In genomic region chr16:21646721-21647561, GRCh38 we compare ENCODE assay signal across 8 cellular contexts. TPM values are rescaled to one million over a fixed set of nuclear protein-coding genes. Genes with fewer than 3 reads are reported as not detected.
DNase-seq lines count a peak whose midpoint lies in the region; ATAC-seq and FAIRE-seq lines count a peak whose summit lies in the region.

No MANE protein-coding gene starts in this region.

- H3K4me1 Mint-ChIP-seq in dendritic cell treated with granulocyte-macrophage colony-stimulating factor and Interleukin-4, amounts not matched to agents 40 ng/mL and 50 ng/mL, for 4 days (ENCODE audit: low read depth), result peaks cover 57% of the 10 kb centered on the region

- peak overlapping the region; percentile 46 for H3K4me3 Mint-ChIP-seq in dendritic cell treated with granulocyte-macrophage colony-stimulating factor and Interleukin-4, amounts not matched to agents 40 ng/mL and 50 ng/mL, for 4 days

- peak overlapping the region; percentile 85 for H3K27ac Mint-ChIP-seq in dendritic cell treated with granulocyte-macrophage colony-stimulating factor and Interleukin-4, amounts not matched to agents 40 ng/mL and 50 ng/mL, for 4 days

- ATAC-seq in HG02759 (IDR thresholded peaks at IDR 0.05; ENCODE audit: unreplicated experiment) (peak; percentile 90), Right ventricle myocardium inferior (no peak)

- peak; percentile 62 for DNase-seq in GM18507 (ENCODE audit: extremely low spot score, insufficient read length, low read depth)
- DNase-seq in T-helper 22 cell (ENCODE audit: low read depth), result peak; percentile 64
- peak; percentile 31 to 60 for DNase-seq in stimulated activated CD8-positive, alpha-beta memory T cell treated with anti-CD3 and anti-CD28 coated beads, Interleukin-4, amount 100 ng/mL, for 4 hours (ENCODE audit: low read depth in 2 of 2, low spot score in 1 of 2)
- no peak for DNase-seq in NCI-H2029 treated with DMSO at 0.1 percent for 48 hours (lab: John Stamatoyannopoulos, UW)
- no peak for DNase-seq in retina
- no peak for DNase-seq in Right ventricle myocardium inferior (ENCODE audit: missing footprints)

- H3K36me3 Mint-ChIP-seq in dendritic cell treated with granulocyte-macrophage colony-stimulating factor and Interleukin-4, amounts not matched to agents 40 ng/mL and 50 ng/mL, for 4 days (ENCODE audit: low read depth), result peaks cover 90% of the 10 kb centered on the region

- intact Hi-C loops in dendritic cell treated with granulocyte-macrophage colony-stimulating factor and Interleukin-4, amounts not matched to agents 40 ng/mL and 50 ng/mL, for 4 days (cut with micrococcal nuclease), result no loop called here
- intact Hi-C loops in Right ventricle myocardium inferior (cut with DNase I), result no loop called here

- H3K9me3 Mint-ChIP-seq in dendritic cell treated with granulocyte-macrophage colony-stimulating factor and Interleukin-4, amounts not matched to agents 40 ng/mL and 50 ng/mL, for 4 days, result no peaks in the 10 kb centered on the region

- peak; percentile 98 for FAIRE-seq in GM18507 (lab: Jason Lieb, UNC)

- H3K27me3 Mint-ChIP-seq in dendritic cell treated with granulocyte-macrophage colony-stimulating factor and Interleukin-4, amounts not matched to agents 40 ng/mL and 50 ng/mL, for 4 days, result no peaks in the 10 kb centered on the region

RNA-seq across cellular contexts. Expression of gene IGSF6, which starts 5.5 kb away (rescaled TPM):
- total RNA-seq in Right ventricle myocardium inferior, result 3.0 TPM

RNA-seq across cellular contexts. Expression of gene OTOA, which starts 16.8 kb away (rescaled TPM):
- not detected for total RNA-seq in Right ventricle myocardium inferior

RNA-seq across cellular contexts. Expression of gene METTL9, which starts 47.6 kb away (rescaled TPM):
- total RNA-seq in Right ventricle myocardium inferior, result 43.7 TPM

Comparison
In these comparisons a context has a peak if more than half of its experiments do, and no peak if none do; other contexts are left out.
1. DNase-seq: peak in GM18507 (single experiment), T-helper 22 cell (single experiment) and stimulated activated CD8-positive, alpha-beta memory T cell treated with anti-CD3 and anti-CD28 coated beads, Interleukin-4, amount 100 ng/mL, for 4 hours (2 of 2); none in NCI-H2029 treated with DMSO at 0.1 percent for 48 hours (single experiment), retina (single experiment) and Right ventricle myocardium inferior (single experiment).